7 cellular contexts compared by ENCODE assay signal in genomic region chr19:18635831-18636182, GRCh38. TPM values are rescaled to one million over a fixed set of nuclear protein-coding genes. Genes with fewer than 3 reads are reported as not detected.
DNase-seq lines count a peak whose midpoint lies in the region; TF ChIP-seq lines count a peak whose summit lies in the region.
"Had no signal": no experiment of that assay in that cellular context is flagged by ENCODE, and none has a peak within 500 bp of the region (broad histone marks: within the 10 kb centered on the region; RNA-seq: fewer than 3 reads in every experiment).

No MANE protein-coding gene starts in this region.

- CTCF ChIA-PET in OCI-LY7 (lab: Charles Lee; ENCODE audit: unreplicated experiment) (interaction anchor here (1.0 kb wide), 1 partner anchor 19 kb away, joined by 4 read pairs; no protein-coding TSS in a partner anchor), A673 (lab: Charles Lee) (no interaction called here)

- H3K27me3 ChIP-seq in BLaER1 (no peaks in the 10 kb centered on the region), A673 (replicated peaks; ENCODE audit: insufficient read depth, low read depth, low read length, poor library complexity) (no peaks in the 10 kb centered on the region)

- POLR2A ChIA-PET in OCI-LY7 (lab: Charles Lee) (no interaction called here), A673 (lab: Charles Lee; ENCODE audit: low non-redundant PET) (no interaction called here)

- peaks cover 25% of the 10 kb centered on the region for H4K20me1 ChIP-seq in BLaER1
- H4K20me1 ChIP-seq in OCI-LY7 (ENCODE audit: insufficient read depth, low read length): no peaks in the 10 kb centered on the region

- peak overlapping the region; percentile 18; the same call in 1 of the 2 replicates for H2AFZ ChIP-seq in OCI-LY7 (ENCODE audit: low read length)

- H3K4me3 Mint-ChIP-seq in immature natural killer cell: peak overlapping the region; percentile 87 to 93 (median 92)

- peak overlapping the region; percentile 34; the same call in 1 of the 2 replicates for H3K4me2 ChIP-seq in BLaER1
- H3K4me2 ChIP-seq in OCI-LY7 (ENCODE audit: low read length): peak overlapping the region; percentile 41

- no peaks in the 10 kb centered on the region for H3K9me2 ChIP-seq in OCI-LY7 (ENCODE audit: insufficient read depth, low read length)

- no peak overlapping the region for H3K4me3 ChIP-seq in BLaER1
- H3K4me3 ChIP-seq in OCI-LY7 (ENCODE audit: low read depth, low read length, poor library complexity, severe bottlenecking): no peak overlapping the region
- no peak overlapping the region for H3K4me3 ChIP-seq in A673 (ENCODE audit: low read depth, low read length, poor library complexity, severe bottlenecking)

- H3K79me2 ChIP-seq in OCI-LY7 (ENCODE audit: insufficient read depth, low read depth, low read length): no peaks in the 10 kb centered on the region

- H3K36me3 Mint-ChIP-seq in immature natural killer cell: no peaks in the 10 kb centered on the region

- H3K9ac ChIP-seq in BLaER1: no peak overlapping the region

- TF ChIP-seq CTCF in OCI-LY7 (conservative IDR thresholded peaks at IDR 0.05; ENCODE audit: low read length) (no peak), A673 (conservative IDR thresholded peaks at IDR 0.05; ENCODE audit: low read depth, low read length) (no peak)

- H3K9me3 ChIP-seq in BLaER1 (no peaks in the 10 kb centered on the region), OCI-LY7 (ENCODE audit: low read length) (no peaks in the 10 kb centered on the region), A673 (ENCODE audit: low read depth, low read length, poor library complexity, severe bottlenecking) (no peaks in the 10 kb centered on the region)

- H3K36me3 ChIP-seq in BLaER1 (peaks cover 5% of the 10 kb centered on the region; the same call in 1 of the 2 replicates), OCI-LY7 (ENCODE audit: insufficient read depth, low read length) (no peaks in the 10 kb centered on the region), A673 (ENCODE audit: insufficient read depth, low read length, poor library complexity, severe bottlenecking) (no peaks in the 10 kb centered on the region)

- peaks cover 27 to 38% of the 10 kb centered on the region in 2 donors for H3K4me1 Mint-ChIP-seq in immature natural killer cell

- no TSS peak for BruUV-seq in OCI-LY7 (replicated peaks; lab: Mats Ljungman, UMichigan)
- no TSS peak for BruUV-seq in A673 (replicated peaks; lab: Mats Ljungman, UMichigan)

- H3K27ac Mint-ChIP-seq in immature natural killer cell: peak overlapping the region in 3 of 6 donors; percentile 89 to 91 (median 90)

- H3K4me1 ChIP-seq in BLaER1 (peaks cover 32% of the 10 kb centered on the region), OCI-LY7 (ENCODE audit: insufficient read depth, low read length, poor library complexity, severe bottlenecking) (peaks cover 19% of the 10 kb centered on the region), A673 (ENCODE audit: insufficient read depth, low read length, poor library complexity, severe bottlenecking) (peaks cover 13% of the 10 kb centered on the region)

- no peaks in the 10 kb centered on the region for H3K9me3 Mint-ChIP-seq in immature natural killer cell

- H3K27me3 Mint-ChIP-seq in immature natural killer cell (ENCODE audit: low read depth in 3 of 3): peaks cover 2 to 9% (median 3%) of the 10 kb centered on the region in 3 donors

- intact Hi-C loops in OCI-LY7 (cut with micrococcal nuclease; ENCODE audit: unreplicated experiment) (loop anchor here (2.0 kb wide), 1 partner anchor 47 kb away; the partner anchor contains the start of gene REX1BD), A673 (cut with micrococcal nuclease; ENCODE audit: unreplicated experiment) (no loop called here)

- H3K27ac ChIP-seq in BLaER1 (no peak overlapping the region), OCI-LY7 (ENCODE audit: low read depth, low read length, poor library complexity, severe bottlenecking) (no peak overlapping the region), A673 (ENCODE audit: low read depth, low read length, poor library complexity, severe bottlenecking) (no peak overlapping the region)

- DNase-seq in OCI-LY7 (ENCODE audit: low spot score) (no peak), immature natural killer cell (no peak), LoVo (ENCODE audit: low spot score) (no peak), A673 (ENCODE audit: low spot score) (no peak), RPMI8226 (no peak)

RNA-seq across cellular contexts. Expression of gene KLHL26, which starts 1.0 kb away (rescaled TPM):
- 0.75 and 1.0 TPM in 2 replicates for total RNA-seq in OCI-LY7 (2014; rRNA removed; shearing (Covaris generic))
- total RNA-seq in OCI-LY7 (2022) (7.9 and 8.9 TPM in 2 replicates), A673 (2021) (16.3 and 16.8 TPM in 2 replicates)
- polyA plus RNA-seq in immature natural killer cell: 1 to 10 TPM; 1.6 to 4.8 (median 4.5) TPM

RNA-seq across cellular contexts. Expression of gene TMEM59L, which starts 23.1 kb away (rescaled TPM):
- total RNA-seq in OCI-LY7 (2014; rRNA removed; shearing (Covaris generic)): 0.33 and 1.0 TPM in 2 replicates
- 0.84 and 0.89 TPM in 2 replicates for total RNA-seq in OCI-LY7 (2022)
- polyA plus RNA-seq in immature natural killer cell: not detected
- total RNA-seq in A673 (2021): 9.3 and 18.0 TPM in 2 replicates
- total RNA-seq: K562 had no signal

RNA-seq across cellular contexts. Expression of gene CRLF1, which starts 29.2 kb away (rescaled TPM):
- total RNA-seq in OCI-LY7 (2014; rRNA removed; shearing (Covaris generic)): 0.82 TPM in 1 of 2 replicates, not detected in the other
- total RNA-seq in OCI-LY7 (2022) (1.3 and 1.5 TPM in 2 replicates), A673 (2021) (192 and 305 TPM in 2 replicates)
- 1 to 10 TPM in 1 of 3 donors, under 1 TPM in 1, not detected in 1; 0.89 to 1.2 TPM for polyA plus RNA-seq in immature natural killer cell

RNA-seq across cellular contexts. Expression of gene REX1BD, which starts 47.2 kb away (rescaled TPM):
- 122 and 126 TPM in 2 replicates for total RNA-seq in OCI-LY7 (2014; rRNA removed; shearing (Covaris generic))
- total RNA-seq in OCI-LY7 (2022) (84.6 and 88.8 TPM in 2 replicates), A673 (2021) (61.4 and 74.9 TPM in 2 replicates)
- 100 to 1,000 TPM; 123 to 175 (median 146) TPM for polyA plus RNA-seq in immature natural killer cell

RNA-seq across cellular contexts. Expression of gene CRTC1, which starts 47.7 kb away (rescaled TPM):
- 3.4 and 4.1 TPM in 2 replicates for total RNA-seq in OCI-LY7 (2014; rRNA removed; shearing (Covaris generic))
- total RNA-seq in OCI-LY7 (2022) (10.0 and 10.3 TPM in 2 replicates), A673 (2021) (18.1 and 20.3 TPM in 2 replicates)
- polyA plus RNA-seq in immature natural killer cell: 1 to 10 TPM in 1 of 3 donors, under 1 TPM in 2; 0.50 to 1.1 (median 0.85) TPM

Comparison
In these comparisons a context has a peak if more than half of its experiments do, and no peak if none do; other contexts are left out.
1. RNA of gene CRLF1, which starts 29.2 kb away (total RNA-seq): 192 to 305 TPM in A673; 0.82 to 1.5 TPM in OCI-LY7; every median in the first group is over 10 times any median in the second.